8 cellular contexts compared by ENCODE assay signal in genomic region chr15:82832601-82833209, GRCh38. TPM values are rescaled to one million over a fixed set of nuclear protein-coding genes. Genes with fewer than 3 reads are reported as not detected.
DNase-seq lines count a peak whose midpoint lies in the region; ATAC-seq and TF ChIP-seq lines count a peak whose summit lies in the region.

No MANE protein-coding gene starts in this region.

- peak overlapping the region; percentile 56 for H3K4me2 ChIP-seq in mammary epithelial cell (ENCODE audit: insufficient read depth, low read depth, low read length)

- peaks cover 16% of the 10 kb centered on the region for H3K4me1 ChIP-seq in Panc1 (ENCODE audit: control insufficient read depth, insufficient read depth, low read length)
- H3K4me1 ChIP-seq in mammary epithelial cell (ENCODE audit: insufficient read depth, low read length), result peaks cover 25% of the 10 kb centered on the region
- H3K4me1 ChIP-seq in psoas muscle, result peaks cover 5% of the 10 kb centered on the region

- H3K4me3 ChIP-seq in Panc1 (ENCODE audit: low read depth in 2 of 2, low read length in 2 of 2) (no peak overlapping the region), mammary epithelial cell (replicated peaks in 1 of 3; ENCODE audit: insufficient read depth in 1 of 3, low read depth in 2 of 3, low read length in 3 of 3) (no peak overlapping the region), psoas muscle (no peak overlapping the region)

- H4K20me1 ChIP-seq in mammary epithelial cell (ENCODE audit: insufficient read depth, low read length), result no peaks in the 10 kb centered on the region

- DNase-seq in activated naive CD4-positive, alpha-beta T cell treated with Interleukin-2 at 50 U/mL for 16 hours, result peak; percentile 50
- no peak for DNase-seq in activated naive CD4-positive, alpha-beta T cell (lab: John Stamatoyannopoulos, UW)
- DNase-seq in Panc1 (ENCODE audit: low read depth, low spot score), result peak; percentile 71
- peak; percentile 94 for DNase-seq in mammary epithelial cell
- DNase-seq in psoas muscle, result no peak
- no peak for DNase-seq in NCI-H526 treated with DMSO at 0.1 percent for 48 hours (lab: John Stamatoyannopoulos, UW)

- peaks cover 26% of the 10 kb centered on the region for H3K36me3 ChIP-seq in Panc1 (ENCODE audit: control insufficient read depth, insufficient read depth, low read length)
- peaks cover 31% of the 10 kb centered on the region for H3K36me3 ChIP-seq in mammary epithelial cell (ENCODE audit: insufficient read depth, low read length)
- H3K36me3 ChIP-seq in psoas muscle (ENCODE audit: insufficient read depth in 1 of 2, low read depth in 1 of 2), result peaks cover 20 to 99% of the 10 kb centered on the region in 2 donors

- peaks cover 21% of the 10 kb centered on the region for H3K79me2 ChIP-seq in mammary epithelial cell (ENCODE audit: insufficient read depth, low read length)

- H2AFZ ChIP-seq in mammary epithelial cell (ENCODE audit: low read depth, low read length), result peak overlapping the region; percentile 23

- no peaks in the 10 kb centered on the region for H3K27me3 ChIP-seq in Panc1 (ENCODE audit: control insufficient read depth, insufficient read depth, low read length)
- no peaks in the 10 kb centered on the region for H3K27me3 ChIP-seq in mammary epithelial cell (ENCODE audit: insufficient read depth, low read length)
- H3K27me3 ChIP-seq in psoas muscle (ENCODE audit: insufficient read depth in 3 of 3, low read length in 2 of 3), result no peaks in the 10 kb centered on the region

- CTCF ChIA-PET in Panc1 (lab: Charles Lee), result no interaction called here
- CTCF ChIA-PET in mammary epithelial cell (lab: Charles Lee; ENCODE audit: low non-redundant PET), result interaction anchor here (0.5 to 0.7 kb wide), 3 partner anchors 15 to 292 kb away, joined by 4 to 5 read pairs (median 4); partner anchors contain the start of gene RPS17

- H3K9me3 ChIP-seq in Panc1 (ENCODE audit: control insufficient read depth, insufficient read depth, low read depth, low read length) (no peaks in the 10 kb centered on the region), mammary epithelial cell (replicated peaks; ENCODE audit: insufficient read depth, low read length) (no peaks in the 10 kb centered on the region), psoas muscle (no peaks in the 10 kb centered on the region)

- H3K27ac ChIP-seq in Panc1 (ENCODE audit: low read length) (no peak overlapping the region), mammary epithelial cell (ENCODE audit: insufficient read depth, low read depth, low read length) (peak overlapping the region; percentile 84), psoas muscle (peak overlapping the region; percentile 32)

- intact Hi-C loops in Panc1 (cut with micrococcal nuclease; ENCODE audit: unreplicated experiment), result no loop called here
- intact Hi-C loops in mammary epithelial cell (cut with micrococcal nuclease), result loop anchor here (5.0 kb wide), 2 partner anchors 80 to 170 kb away; no protein-coding TSS in a partner anchor
- intact Hi-C loops in psoas muscle (cut with DNase I), result no loop called here

- dilution Hi-C loops in mammary epithelial cell (cut with HindIII; ENCODE audit: low sequenced_read_pairs), result no loop called here

- ATAC-seq in HG02938 (IDR thresholded peaks at IDR 0.05; ENCODE audit: unreplicated experiment) (peak; percentile 92), Panc1 (peak; percentile 79), psoas muscle (peak; percentile 28 to 59 (median 39)), GM21526 (IDR thresholded peaks at IDR 0.05; ENCODE audit: low FRiP score, unreplicated experiment) (no peak)

- TF ChIP-seq CTCF in Panc1 (IDR thresholded peaks at IDR 0.05) (no peak), mammary epithelial cell (conservative IDR thresholded peaks at IDR 0.05 in 1 of 2, IDR thresholded peaks at IDR 0.05 in 1 of 2; ENCODE audit: extremely low read depth in 1 of 2, insufficient read depth in 1 of 2, low read depth in 1 of 2, low read length in 2 of 2) (peak in 1 of 2 donors; percentile 21), psoas muscle (IDR thresholded peaks at IDR 0.05) (peak; percentile 10)

- BruUV-seq in Panc1 (replicated peaks; lab: Mats Ljungman, UMichigan), result no TSS peak
- BruUV-seq in mammary epithelial cell (replicated peaks; lab: Mats Ljungman, UMichigan), result no TSS peak

- POLR2A ChIA-PET in Panc1 (lab: Charles Lee), result no interaction called here

- H3K9ac ChIP-seq in mammary epithelial cell (ENCODE audit: insufficient read depth, low read length), result peak overlapping the region; percentile 54

- in situ Hi-C loops in Panc1 (cut with HindIII; ENCODE audit: low pct_unique_long_range_greater_than_20kb, low sequenced_read_pairs) (no loop called here), mammary epithelial cell (cut with MboI; ENCODE audit: low sequenced_read_pairs in 2 of 2) (no loop called here)

- under 1% methylated on average over 8 of the region's 8 CpGs for WGBS in mammary epithelial cell (ENCODE audit: low coverage, missing lambda C conversion rate)
- 69 to 74% (median 70%) methylated on average over 8 of the region's 8 CpGs for WGBS in psoas muscle, 3 donors

RNA-seq across cellular contexts. Expression of gene WHAMM, which starts 23.3 kb away (rescaled TPM):
- total RNA-seq in Panc1 (2021; ENCODE audit: unreplicated experiment) (8.8 TPM), mammary epithelial cell (1 to 10 TPM; 7.3 to 8.6 TPM), psoas muscle (10 to 100 TPM; 14.7 to 30.8 (median 24.1) TPM)
- 4.0 TPM for polyA plus RNA-seq in Panc1 (2012; ENCODE audit: insufficient read length)
- polyA plus RNA-seq in mammary epithelial cell (4.3 TPM), psoas muscle (10 to 100 TPM in 2 of 3 donors, 1 to 10 TPM in 1; 9.9 to 25.8 (median 12.0) TPM)
- 5.4 TPM for polyA minus RNA-seq in mammary epithelial cell

RNA-seq across cellular contexts. Expression of gene FSD2, which starts 26.8 kb away (rescaled TPM):
- total RNA-seq in Panc1 (2021; ENCODE audit: unreplicated experiment), result not detected
- not detected for polyA plus RNA-seq in Panc1 (2012; ENCODE audit: insufficient read length)
- total RNA-seq in mammary epithelial cell, result under 1 TPM in 1 of 2 donors, not detected in 1; under 0.01 TPM
- polyA plus RNA-seq in mammary epithelial cell, result not detected
- polyA minus RNA-seq in mammary epithelial cell, result not detected
- total RNA-seq in psoas muscle, result 10 to 100 TPM; 10.3 to 65.3 (median 28.2) TPM
- 10 to 100 TPM in 1 of 3 donors, 1 to 10 TPM in 1, under 1 TPM in 1; 0.51 to 32.2 (median 5.9) TPM for polyA plus RNA-seq in psoas muscle

Comparison
In these comparisons a context has a peak if more than half of its experiments do, and no peak if none do; other contexts are left out.
1. DNase-seq: peak in activated naive CD4-positive, alpha-beta T cell treated with Interleukin-2 at 50 U/mL for 16 hours (single experiment), Panc1 (single experiment) and mammary epithelial cell (single experiment); none in activated naive CD4-positive, alpha-beta T cell (0 of 4), psoas muscle (0 of 2) and NCI-H526 treated with DMSO at 0.1 percent for 48 hours (single experiment).
2. RNA of gene FSD2, which starts 26.8 kb away (total RNA-seq): 10.3 to 65.3 TPM in psoas muscle; not detected in Panc1 (single experiment) and under 0.01 TPM in mammary epithelial cell; every median in the first group is over 10 times any median in the second.